In the genomic region with DNA sequence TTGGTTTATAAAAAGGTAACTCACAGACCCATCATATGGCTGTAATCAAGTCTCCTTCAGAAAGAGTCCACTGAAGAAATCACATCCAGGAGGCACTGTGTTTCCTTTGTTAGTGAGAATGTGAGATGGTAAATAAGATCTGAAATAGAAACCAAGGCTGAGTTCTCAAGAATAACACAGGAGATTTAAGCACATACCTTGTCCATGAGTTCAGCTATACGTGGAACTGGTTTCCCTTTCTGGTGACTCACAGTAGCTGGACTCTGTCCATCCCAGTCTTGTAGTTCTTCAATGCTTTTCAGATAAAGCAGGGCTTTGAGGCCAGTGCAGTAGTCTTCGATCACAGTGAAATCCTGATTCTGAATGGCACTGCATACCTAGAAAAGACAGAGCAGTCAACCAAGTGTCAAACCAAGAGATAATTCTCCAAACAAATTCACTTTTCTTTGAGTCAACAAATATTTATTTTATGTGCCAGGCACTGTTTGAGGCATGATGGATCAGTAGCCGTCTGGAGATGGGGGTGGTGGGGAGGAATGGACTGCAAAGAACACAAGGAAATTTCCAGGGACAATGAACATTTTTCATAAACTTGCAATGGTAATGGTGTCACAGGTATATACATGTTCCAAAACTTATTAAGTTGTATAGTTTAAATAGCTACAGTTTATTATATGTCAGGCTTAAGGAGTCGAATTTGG, we compare ENCODE assay signal across 14 cellular contexts.
DNase-seq lines count a peak whose midpoint lies in the region; ATAC-seq, FAIRE-seq and TF ChIP-seq lines count a peak whose summit lies in the region.
"Had no signal": no experiment of that assay in that cellular context is flagged by ENCODE, and none has a peak within 500 bp of the region (broad histone marks: within the 10 kb centered on the region; RNA-seq: fewer than 3 reads in every experiment).

No MANE protein-coding gene starts in this region.

- FAIRE-seq in bronchial epithelial cell (lab: Jason Lieb, UNC): peak; percentile 23

- no peak overlapping the region for H3K4me3 ChIP-seq in IMR-90 (ENCODE audit: insufficient read depth, low read depth, low read length)
- H3K4me3 ChIP-seq in bronchial epithelial cell (ENCODE audit: low read depth, low read length): no peak overlapping the region
- H3K4me3 ChIP-seq in mesenchymal stem cell (ENCODE audit: insufficient read depth in 1 of 2, low read depth in 1 of 2, low read length in 2 of 2): peak overlapping the region in 1 of 2 experiments; percentile 29
- H3K4me3 ChIP-seq in WERI-Rb-1 (ENCODE audit: low read depth, low read length): no peak overlapping the region

- H3K4me3 Mint-ChIP-seq in naive thymus-derived CD8-positive, alpha-beta T cell: no peak overlapping the region
- H3K4me3 Mint-ChIP-seq: activated B cell treated with CpG ODN at 0.5 μM for 24 hours, neural crest cell had no signal

- peak overlapping the region; percentile 67 for H2BK5ac ChIP-seq in IMR-90 (ENCODE audit: low read depth, low read length, poor library complexity, severe bottlenecking)
- H2BK5ac ChIP-seq in mesenchymal stem cell (ENCODE audit: low read depth, low read length, poor library complexity, severe bottlenecking): no peak overlapping the region

- H2BK15ac ChIP-seq in IMR-90 (ENCODE audit: low read depth, low read length) (peak overlapping the region; percentile 45; the same call in 1 of the 3 replicates), mesenchymal stem cell (ENCODE audit: low read depth, poor library complexity, severe bottlenecking) (no peak overlapping the region)

- BruUV-seq in IMR-90 (replicated peaks; lab: Mats Ljungman, UMichigan): no TSS peak

- peaks cover 2% of the 10 kb centered on the region; the same call in 1 of the 2 replicates for H3K4me1 ChIP-seq in IMR-90 (ENCODE audit: control insufficient read depth, insufficient read depth, low read length)
- peaks cover 1% of the 10 kb centered on the region for H3K4me1 ChIP-seq in mesenchymal stem cell (ENCODE audit: control insufficient read depth, insufficient read depth, low read depth, low read length)

- H3K27ac Mint-ChIP-seq in naive thymus-derived CD8-positive, alpha-beta T cell: no peak overlapping the region
- H3K27ac Mint-ChIP-seq: activated B cell treated with CpG ODN at 0.5 μM for 24 hours had no signal

- POLR2A ChIA-PET in IMR-90 (lab: Charles Lee; ENCODE audit: unreplicated experiment): no interaction called here
- POLR2A ChIA-PET in naive thymus-derived CD8-positive, alpha-beta T cell (lab: Charles Lee): no interaction called here

- H2BK12ac ChIP-seq in mesenchymal stem cell (ENCODE audit: low read length in 2 of 2): no peak overlapping the region

- H3K9me1 ChIP-seq in IMR-90 (ENCODE audit: insufficient read depth, low read length): 0 out of 2 replicates have a peak, but pooled peaks cover 3% of the 10 kb centered on the region

- H4K91ac ChIP-seq in IMR-90 (ENCODE audit: insufficient read depth, low read depth, low read length) (peak overlapping the region; percentile 44; the same call in 1 of the 2 replicates), mesenchymal stem cell (ENCODE audit: low read length) (no peak overlapping the region)

- H3K27me3 ChIP-seq in IMR-90 (ENCODE audit: control insufficient read depth, insufficient read depth, low read length): no peaks in the 10 kb centered on the region
- H3K27me3 ChIP-seq in bronchial epithelial cell (ENCODE audit: control insufficient read depth, insufficient read depth, low read length): no peaks in the 10 kb centered on the region
- H3K27me3 ChIP-seq in mesenchymal stem cell (ENCODE audit: control insufficient read depth in 1 of 2, insufficient read depth in 1 of 2, low read length in 2 of 2): no peaks in the 10 kb centered on the region
- no peaks in the 10 kb centered on the region for H3K27me3 ChIP-seq in WERI-Rb-1 (ENCODE audit: insufficient read depth, low read depth, severe bottlenecking)

- WGBS in IMR-90 (ENCODE audit: extremely low coverage in 2 of 2, insufficient read length in 1 of 2), 2 experiments: no CpG with 5 or more reads among the region's 4 CpGs
- 43% methylated on average over 4 of the region's 4 CpGs for WGBS in mesenchymal stem cell

- H3K79me1 ChIP-seq in IMR-90 (ENCODE audit: low read depth in 1 of 2, low read length in 2 of 2): no peaks in the 10 kb centered on the region
- H3K79me1 ChIP-seq in mesenchymal stem cell (replicated peaks; ENCODE audit: low read length, poor library complexity, severe bottlenecking): no peaks in the 10 kb centered on the region

- 0 out of 4 replicates have a peak overlapping the region, but pooled peaks of 1 of the 2 experiments have one; percentile 14 for H4K8ac ChIP-seq in IMR-90 (ENCODE audit: low read depth in 2 of 2, low read length in 2 of 2)
- no peak overlapping the region for H4K8ac ChIP-seq in mesenchymal stem cell (ENCODE audit: low read length)

- TF ChIP-seq POLR2A in IMR-90 (IDR thresholded peaks at IDR 0.05; ENCODE audit: low read depth, low read length): no peak

- CTCF ChIA-PET in IMR-90 (lab: Yijun Ruan, JAX): interaction anchor here (0.5 to 1.2 kb wide), 3 partner anchors 51 to 242 kb away, joined by 3 to 4 read pairs (median 3); no protein-coding TSS in a partner anchor

- intact Hi-C loops in IMR-90 (cut with micrococcal nuclease): loop anchor here (5.0 to 10.0 kb wide), 2 partner anchors 192 to 859 kb away; no protein-coding TSS in a partner anchor

- no peak overlapping the region; the same call in 1 of the 2 replicates for H3K9ac ChIP-seq in IMR-90 (ENCODE audit: low read depth, low read length)
- peak overlapping the region; percentile 52 for H3K9ac ChIP-seq in mesenchymal stem cell (ENCODE audit: low read length)

- ATAC-seq in IMR-90 (ENCODE audit: low read depth) (peak; percentile 95), GM19035 (IDR thresholded peaks at IDR 0.05; ENCODE audit: unreplicated experiment) (no peak)
- no peak for ATAC-seq in naive thymus-derived CD8-positive, alpha-beta T cell

- dilution Hi-C loops in IMR-90 (cut with HindIII; ENCODE audit: low sequenced_read_pairs, unreplicated experiment): no loop called here

- H2AFZ ChIP-seq in IMR-90 (replicated peaks; ENCODE audit: low read length, poor library complexity) (peak overlapping the region; percentile 3), mesenchymal stem cell (ENCODE audit: low read depth, low read length) (no peak overlapping the region)

- no peaks in the 10 kb centered on the region for H3K27me3 Mint-ChIP-seq in naive thymus-derived CD8-positive, alpha-beta T cell
- H3K27me3 Mint-ChIP-seq: activated B cell treated with CpG ODN at 0.5 μM for 24 hours had no signal

- TF ChIP-seq RAD21 in IMR-90 (IDR thresholded peaks at IDR 0.05; ENCODE audit: low read length): peak; percentile 47

- H3K23ac ChIP-seq in IMR-90 (ENCODE audit: low read depth, low read length): 0 out of 2 replicates have a peak overlapping the region, but pooled peaks have one; percentile 57
- H3K23ac ChIP-seq in mesenchymal stem cell (ENCODE audit: low read length in 2 of 2): no peak overlapping the region

- H3K4me2 ChIP-seq in IMR-90 (ENCODE audit: low read depth, low read length) (peak overlapping the region; percentile 55; the same call in 1 of the 2 replicates), mesenchymal stem cell (ENCODE audit: low read length, poor library complexity, severe bottlenecking) (no peak overlapping the region)

- in situ Hi-C loops in IMR-90 (cut with MboI; ENCODE audit: low sequenced_read_pairs): no loop called here

- H3K14ac ChIP-seq in IMR-90 (replicated peaks; ENCODE audit: low read depth, low read length) (peak overlapping the region; percentile 55), mesenchymal stem cell (ENCODE audit: low read length in 2 of 2) (no peak overlapping the region)

- H3K9me3 Mint-ChIP-seq in naive thymus-derived CD8-positive, alpha-beta T cell: no peaks in the 10 kb centered on the region
- H3K9me3 Mint-ChIP-seq: activated B cell treated with CpG ODN at 0.5 μM for 24 hours, neural crest cell had no signal

- no peaks in the 10 kb centered on the region for H4K20me1 ChIP-seq in IMR-90 (ENCODE audit: insufficient read depth, low read length)

- peak overlapping the region; percentile 30 for H2AK9ac ChIP-seq in IMR-90 (replicated peaks; ENCODE audit: low read depth, low read length, poor library complexity)

- DNase-seq in AG08396 (ENCODE audit: low spot score) (peak; percentile 62), IMR-90 (peak; percentile 99), bronchial epithelial cell (ENCODE audit: low read depth) (peak; percentile 96), mesenchymal stem cell (peak; percentile 92), WERI-Rb-1 (no peak), NCI-H345 (lab: John Stamatoyannopoulos, UW) (no peak)
- DNase-seq in naive thymus-derived CD8-positive, alpha-beta T cell: no peak
- DNase-seq: activated B cell treated with CpG ODN at 0.5 μM for 24 hours; activated naive CD4-positive, alpha-beta T cell treated with anti-CD3 and anti-CD28 coated beads, Interleukin-2, amount 50 U/mL, for 16 hours; glutamatergic neuron; KBM-7; NCI-H82 had no signal

- H3K27ac ChIP-seq in IMR-90 (ENCODE audit: insufficient read depth, low read length) (peak overlapping the region; percentile 43; the same call in 1 of the 2 replicates), mesenchymal stem cell (ENCODE audit: low read length, poor library complexity, severe bottlenecking) (peak overlapping the region; percentile 63), WERI-Rb-1 (no peak overlapping the region)

- H3K36me3 ChIP-seq in IMR-90 (ENCODE audit: control insufficient read depth, insufficient read depth, low read length): no peaks in the 10 kb centered on the region
- no peaks in the 10 kb centered on the region for H3K36me3 ChIP-seq in bronchial epithelial cell (ENCODE audit: control insufficient read depth, insufficient read depth, low read length)
- peaks cover 0 to 6% of the 10 kb centered on the region in 2 experiments for H3K36me3 ChIP-seq in mesenchymal stem cell (ENCODE audit: control insufficient read depth in 1 of 2, insufficient read depth in 2 of 2, low read depth in 1 of 2, low read length in 2 of 2)
- no peaks in the 10 kb centered on the region for H3K36me3 ChIP-seq in WERI-Rb-1

- no peak overlapping the region for H4K5ac ChIP-seq in IMR-90 (ENCODE audit: low read depth, low read length)

- no peaks in the 10 kb centered on the region for H3K4me1 Mint-ChIP-seq in naive thymus-derived CD8-positive, alpha-beta T cell
- H3K4me1 Mint-ChIP-seq: neural crest cell had no signal

- H3K36me3 Mint-ChIP-seq in naive thymus-derived CD8-positive, alpha-beta T cell: peaks cover 6 to 62% (median 42%) of the 10 kb centered on the region in 3 donors

- H3K56ac ChIP-seq in IMR-90 (ENCODE audit: extremely low read depth, insufficient read depth, low read length): no peak overlapping the region

- H3K4ac ChIP-seq in IMR-90 (ENCODE audit: low read depth, low read length): peak overlapping the region; percentile 64; the same call in 1 of the 2 replicates
- H3K4ac ChIP-seq in mesenchymal stem cell (ENCODE audit: low read depth in 1 of 2, low read length in 2 of 2): no peak overlapping the region

- H3K9me3 ChIP-seq in IMR-90 (ENCODE audit: control insufficient read depth, insufficient read depth, low read length) (no peaks in the 10 kb centered on the region), mesenchymal stem cell (ENCODE audit: control insufficient read depth, low read length) (no peaks in the 10 kb centered on the region), WERI-Rb-1 (ENCODE audit: severe bottlenecking) (no peaks in the 10 kb centered on the region)

- H2BK120ac ChIP-seq in IMR-90 (ENCODE audit: low read depth, low read length) (peak overlapping the region; percentile 75), mesenchymal stem cell (ENCODE audit: low read depth, low read length) (no peak overlapping the region)

- peak overlapping the region; percentile 84 for H2BK20ac ChIP-seq in IMR-90 (ENCODE audit: low read depth, low read length)

- H3K18ac ChIP-seq in IMR-90 (ENCODE audit: low read depth, low read length) (peak overlapping the region; percentile 70), mesenchymal stem cell (ENCODE audit: low read depth in 1 of 2, low read length in 2 of 2) (no peak overlapping the region)

- TF ChIP-seq CTCF in IMR-90 (conservative IDR thresholded peaks at IDR 0.05; ENCODE audit: low read depth, low read length) (peak; percentile 44), bronchial epithelial cell (IDR thresholded peaks at IDR 0.05; ENCODE audit: insufficient read depth, low read length, severe bottlenecking) (peak; percentile 1), WERI-Rb-1 (IDR thresholded peaks at IDR 0.05; ENCODE audit: low read depth, low read length) (no peak)

- H2AK5ac ChIP-seq in IMR-90 (ENCODE audit: low read depth, low read length) (peak overlapping the region; percentile 90), mesenchymal stem cell (ENCODE audit: low read length, severe bottlenecking) (no peak overlapping the region)

Comparison
In these comparisons a context has a peak if more than half of its experiments do, and no peak if none do; other contexts are left out.
1. DNase-seq: peak in AG08396 (single experiment), IMR-90 (single experiment), bronchial epithelial cell (single experiment) and mesenchymal stem cell (single experiment); none in WERI-Rb-1 (single experiment), NCI-H345 (single experiment) and naive thymus-derived CD8-positive, alpha-beta T cell (0 of 10).